ENCODE assay signal across 11 cellular contexts in the genomic region with DNA sequence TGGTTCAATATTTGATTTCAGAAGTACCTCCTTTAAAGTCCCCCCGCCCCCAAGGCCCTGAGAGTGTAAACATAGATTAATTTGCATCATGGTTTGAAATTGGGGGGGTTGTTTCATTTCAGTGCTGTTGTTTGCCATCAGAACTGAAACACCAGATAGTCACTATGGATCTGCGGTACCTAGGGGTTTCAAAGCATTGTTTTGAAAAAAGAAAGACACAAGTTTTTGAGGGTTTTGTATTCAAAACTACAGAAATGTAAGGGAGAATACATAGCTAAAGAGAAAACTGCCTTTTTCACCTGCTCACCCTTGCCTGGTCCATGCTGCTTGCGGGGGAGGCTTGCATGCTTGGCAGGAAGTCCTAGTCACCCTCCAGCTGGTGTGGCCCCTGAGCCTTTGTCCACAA. TPM values are rescaled to one million over a fixed set of nuclear protein-coding genes. Genes with fewer than 3 reads are reported as not detected.
DNase-seq lines count a peak whose midpoint lies in the region; ATAC-seq and TF ChIP-seq lines count a peak whose summit lies in the region.
"Had no signal": no experiment of that assay in that cellular context is flagged by ENCODE, and none has a peak within 500 bp of the region (broad histone marks: within the 10 kb centered on the region; RNA-seq: fewer than 3 reads in every experiment).

No MANE protein-coding gene starts in this region.

- no peak for TF ChIP-seq POLR2A in sigmoid colon (IDR thresholded peaks at IDR 0.05)

- no peak overlapping the region for H3K4me3 Mint-ChIP-seq in activated CD8-positive, alpha-beta memory T cell treated with anti-CD3 and anti-CD28 coated beads, Interleukin-2, amount 10 ng/mL, durations not matched to agents 7 days and 5 days

- H3K27ac ChIP-seq in lower lobe of right lung (no peak overlapping the region), sigmoid colon (no peak overlapping the region)
- H3K27ac ChIP-seq: BLaER1 treated with 17β-estradiol and CSF1 and Interleukin-3, amounts not matched to agents 10 nM and 100 nM had no signal

- H3K4me1 ChIP-seq in lower lobe of right lung, result peaks cover 19% of the 10 kb centered on the region
- peaks cover 0 to 32% (median 13%) of the 10 kb centered on the region in 4 donors for H3K4me1 ChIP-seq in sigmoid colon
- H3K4me1 ChIP-seq: BLaER1 treated with 17β-estradiol and CSF1 and Interleukin-3, amounts not matched to agents 10 nM and 100 nM had no signal

- H3K9me3 ChIP-seq in lower lobe of right lung (no peaks in the 10 kb centered on the region), sigmoid colon (no peaks in the 10 kb centered on the region)
- H3K9me3 ChIP-seq: BLaER1 treated with 17β-estradiol and CSF1 and Interleukin-3, amounts not matched to agents 10 nM and 100 nM had no signal

- no peak overlapping the region for H3K27ac Mint-ChIP-seq in activated CD8-positive, alpha-beta memory T cell treated with anti-CD3 and anti-CD28 coated beads, Interleukin-2, amount 10 ng/mL, durations not matched to agents 7 days and 5 days

- TF ChIP-seq CTCF in lower lobe of right lung (IDR thresholded peaks at IDR 0.05) (no peak), sigmoid colon (IDR thresholded peaks at IDR 0.05) (no peak)

- H3K27me3 ChIP-seq in lower lobe of right lung (ENCODE audit: low read depth), result no peaks in the 10 kb centered on the region
- H3K27me3 ChIP-seq in sigmoid colon, result no peaks in the 10 kb centered on the region
- H3K27me3 ChIP-seq: BLaER1 treated with 17β-estradiol and CSF1 and Interleukin-3, amounts not matched to agents 10 nM and 100 nM had no signal

- no peaks in the 10 kb centered on the region for H3K9me3 Mint-ChIP-seq in activated CD8-positive, alpha-beta memory T cell treated with anti-CD3 and anti-CD28 coated beads, Interleukin-2, amount 10 ng/mL, durations not matched to agents 7 days and 5 days (ENCODE audit: low read depth)

- peaks cover 2% of the 10 kb centered on the region for H3K4me1 Mint-ChIP-seq in activated CD8-positive, alpha-beta memory T cell treated with anti-CD3 and anti-CD28 coated beads, Interleukin-2, amount 10 ng/mL, durations not matched to agents 7 days and 5 days

- CTCF ChIA-PET in activated CD8-positive, alpha-beta memory T cell treated with anti-CD3 and anti-CD28 coated beads, Interleukin-2, amount 10 ng/mL, durations not matched to agents 7 days and 5 days (lab: Charles Lee), result interaction anchor here (0.8 to 0.9 kb wide), 2 partner anchors 9 to 16 kb away, joined by 3 read pairs; no protein-coding TSS in a partner anchor

- H3K4me3 ChIP-seq in lower lobe of right lung, result no peak overlapping the region
- no peak overlapping the region for H3K4me3 ChIP-seq in sigmoid colon
- H3K4me3 ChIP-seq: BLaER1 treated with 17β-estradiol and CSF1 and Interleukin-3, amounts not matched to agents 10 nM and 100 nM had no signal

- H3K27me3 Mint-ChIP-seq in activated CD8-positive, alpha-beta memory T cell treated with anti-CD3 and anti-CD28 coated beads, Interleukin-2, amount 10 ng/mL, durations not matched to agents 7 days and 5 days, result no peaks in the 10 kb centered on the region

- H3K36me3 Mint-ChIP-seq in activated CD8-positive, alpha-beta memory T cell treated with anti-CD3 and anti-CD28 coated beads, Interleukin-2, amount 10 ng/mL, durations not matched to agents 7 days and 5 days, result peaks cover 32% of the 10 kb centered on the region

- H3K36me3 ChIP-seq in lower lobe of right lung (peaks cover 63% of the 10 kb centered on the region), sigmoid colon (peaks cover 13 to 63% (median 30%) of the 10 kb centered on the region in 4 donors)

- 93 to 95% methylated on average over 3 of the region's 3 CpGs for WGBS in sigmoid colon, 2 donors

- TF ChIP-seq EP300 in sigmoid colon (IDR thresholded peaks at IDR 0.05), result no peak

- intact Hi-C loops in lower lobe of right lung (cut with DNase I), result no loop called here
- intact Hi-C loops in sigmoid colon (cut with DNase I), result no loop called here

- DNase-seq in NCI-H526 (lab: John Stamatoyannopoulos, UW), result peak; percentile 73 to 90
- DNase-seq in COLO829 (ENCODE audit: low spot score), result no peak
- DNase-seq in lower lobe of right lung, result no peak
- no peak for DNase-seq in activated CD8-positive, alpha-beta memory T cell treated with anti-CD3 and anti-CD28 coated beads, Interleukin-2, amount 10 ng/mL, durations not matched to agents 7 days and 5 days
- no peak for DNase-seq in sigmoid colon
- DNase-seq: NCI-H2171 had no signal

- ATAC-seq in GM18498 (IDR thresholded peaks at IDR 0.05; ENCODE audit: unreplicated experiment), result peak; percentile 92
- ATAC-seq in GM19455 (IDR thresholded peaks at IDR 0.05; ENCODE audit: unreplicated experiment), result peak; percentile 93
- ATAC-seq in HG02938 (IDR thresholded peaks at IDR 0.05; ENCODE audit: unreplicated experiment), result peak; percentile 89
- ATAC-seq in lower lobe of right lung, result no peak
- no peak for ATAC-seq in activated CD8-positive, alpha-beta memory T cell treated with anti-CD3 and anti-CD28 coated beads, Interleukin-2, amount 10 ng/mL, durations not matched to agents 7 days and 5 days
- ATAC-seq: SK-N-SH treated with all-trans-retinoic acid at 6 μM for 48 hours had no signal

RNA-seq across cellular contexts. Expression of a gene that starts 59.3 kb away (rescaled TPM):
- total RNA-seq in lower lobe of right lung (16.4 TPM), sigmoid colon (10 to 100 TPM in 3 of 4 donors, 1 to 10 TPM in 1; 7.1 to 27.8 (median 16.7) TPM)
- 10 to 100 TPM; 11.2 to 20.3 TPM for total RNA-seq in activated CD8-positive, alpha-beta memory T cell treated with anti-CD3 and anti-CD28 coated beads, Interleukin-2, amount 10 ng/mL, durations not matched to agents 7 days and 5 days
- polyA plus RNA-seq in sigmoid colon, result 10 to 100 TPM in 1 of 3 donors, 1 to 10 TPM in 2; 3.5 to 15.3 (median 5.4) TPM

Comparison
In these comparisons a context has a peak if more than half of its experiments do, and no peak if none do; other contexts are left out.
1. ATAC-seq: peak in GM18498 (single experiment), GM19455 (single experiment) and HG02938 (single experiment); none in lower lobe of right lung (0 of 2) and activated CD8-positive, alpha-beta memory T cell treated with anti-CD3 and anti-CD28 coated beads, Interleukin-2, amount 10 ng/mL, durations not matched to agents 7 days and 5 days (single experiment).
2. DNase-seq: peak in NCI-H526 (2 of 2); none in COLO829 (single experiment), lower lobe of right lung (single experiment), activated CD8-positive, alpha-beta memory T cell treated with anti-CD3 and anti-CD28 coated beads, Interleukin-2, amount 10 ng/mL, durations not matched to agents 7 days and 5 days (single experiment) and sigmoid colon (single experiment).